ENCODE assay signal across 1 cellular context in genomic region chr20:24754691-24755090, GRCh38.
TF ChIP-seq lines count a peak whose summit lies in the region.

No MANE protein-coding gene starts in this region.

TF ChIP-seq in HepG2, 621 proteins besides CTCF, POLR2A, EP300 and RAD21 (continued from another document):
- no peak for TF ChIP-seq HMGXB3 (CRISPR knock-in tag; IDR thresholded peaks at IDR 0.05; ENCODE audit: borderline replicate concordance)
- TF ChIP-seq ZNF670 (CRISPR knock-in tag; IDR thresholded peaks at IDR 0.05; ENCODE audit: borderline replicate concordance), result no peak
- TF ChIP-seq, protein P1, sequence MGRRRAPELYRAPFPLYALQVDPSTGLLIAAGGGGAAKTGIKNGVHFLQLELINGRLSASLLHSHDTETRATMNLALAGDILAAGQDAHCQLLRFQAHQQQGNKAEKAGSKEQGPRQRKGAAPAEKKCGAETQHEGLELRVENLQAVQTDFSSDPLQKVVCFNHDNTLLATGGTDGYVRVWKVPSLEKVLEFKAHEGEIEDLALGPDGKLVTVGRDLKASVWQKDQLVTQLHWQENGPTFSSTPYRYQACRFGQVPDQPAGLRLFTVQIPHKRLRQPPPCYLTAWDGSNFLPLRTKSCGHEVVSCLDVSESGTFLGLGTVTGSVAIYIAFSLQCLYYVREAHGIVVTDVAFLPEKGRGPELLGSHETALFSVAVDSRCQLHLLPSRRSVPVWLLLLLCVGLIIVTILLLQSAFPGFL (CRISPR knock-in tag; IDR thresholded peaks at IDR 0.05), result no peak
- no peak for TF ChIP-seq HOXA3 (CRISPR knock-in tag; IDR thresholded peaks at IDR 0.05)
TF ChIP-seq in HepG2: peak in this region for 0.
